8 cellular contexts compared by ENCODE assay signal in genomic region chr12:1594045-1594294, GRCh38. TPM values are rescaled to one million over a fixed set of nuclear protein-coding genes. Genes with fewer than 3 reads are reported as not detected.
A peak's percentile ranks its signal among the peaks of the same experiment; 100 is the strongest.
DNase-seq lines count a peak whose midpoint lies in the region; ATAC-seq and TF ChIP-seq lines count a peak whose summit lies in the region.

No MANE protein-coding gene starts in this region.

- peak; percentile 40 for ATAC-seq in HG03196 (IDR thresholded peaks at IDR 0.05; ENCODE audit: unreplicated experiment)
- peak; percentile 52 for ATAC-seq in left lung
- peak; percentile 51 for ATAC-seq in thoracic aorta (ENCODE audit: insufficient number of reproducible peaks, low FRiP score, low read depth)

- H3K27me3 ChIP-seq in PC-9 (ENCODE audit: insufficient read depth, low read depth): no peaks in the 10 kb centered on the region
- H3K27me3 ChIP-seq in left lung: no peaks in the 10 kb centered on the region
- H3K27me3 ChIP-seq in thoracic aorta (replicated peaks; ENCODE audit: insufficient read depth): no peaks in the 10 kb centered on the region

- POLR2A ChIA-PET in PC-9 (lab: Charles Lee; ENCODE audit: unreplicated experiment): no interaction called here

- H3K4me3 ChIP-seq in PC-9 (peak overlapping the region; percentile 89), cardiac fibroblast (replicated peaks in 1 of 2; ENCODE audit: low read depth in 2 of 2, low read length in 2 of 2) (peak overlapping the region; percentile 66 to 71), left lung (peak overlapping the region; percentile 73 to 81), thoracic aorta (peak overlapping the region; percentile 83)

- DNase-seq in DMS53 (lab: John Stamatoyannopoulos, UW) (peak; percentile 96), GM19240 (ENCODE audit: insufficient read length, low spot score) (peak; percentile 21), PC-9 (peak; percentile 51 to 78), cardiac fibroblast (ENCODE audit: low read depth in 2 of 2) (peak; percentile 59 to 80), left lung (peak in 1 of 2 donors; percentile 74), thoracic aorta (ENCODE audit: low spot score) (no peak), mesenteric fat pad (ENCODE audit: low spot score) (no peak)

- H3K79me2 ChIP-seq in PC-9 (ENCODE audit: low read depth): peaks cover 44% of the 10 kb centered on the region

- H3K27ac ChIP-seq in PC-9 (0 out of 2 replicates have a peak overlapping the region, but pooled peaks have one; percentile 20), left lung (peak overlapping the region; percentile 96 to 97), thoracic aorta (peak overlapping the region; percentile 65 to 75)

- H3K36me3 ChIP-seq in PC-9 (ENCODE audit: low read depth) (no peaks in the 10 kb centered on the region), left lung (no peaks in the 10 kb centered on the region), thoracic aorta (no peaks in the 10 kb centered on the region)

- peak overlapping the region; percentile 90 for H3K4me2 ChIP-seq in PC-9

- CTCF ChIA-PET in PC-9 (lab: Charles Lee): no interaction called here

- TF ChIP-seq CTCF in PC-9 (conservative IDR thresholded peaks at IDR 0.05) (no peak), cardiac fibroblast (IDR thresholded peaks at IDR 0.05; ENCODE audit: low read depth, low read length) (no peak), left lung (IDR thresholded peaks at IDR 0.05) (no peak), thoracic aorta (IDR thresholded peaks at IDR 0.05) (no peak)

- H2AFZ ChIP-seq in PC-9: peak overlapping the region; percentile 90

- no TSS peak for BruUV-seq in PC-9 (replicated peaks; lab: Mats Ljungman, UMichigan)

- intact Hi-C loops in PC-9 (cut with micrococcal nuclease; ENCODE audit: unreplicated experiment): loop anchor here (5.0 kb wide), 2 partner anchors 842 to 1147 kb away; partner anchors contain the start of gene WNK1
- intact Hi-C loops in left lung (cut with DNase I): no loop called here

- H3K9me2 ChIP-seq in PC-9 (ENCODE audit: insufficient read depth): no peaks in the 10 kb centered on the region

- H3F3A ChIP-seq in PC-9 (ENCODE audit: insufficient read depth, low read depth): peaks cover 25% of the 10 kb centered on the region

- H3K4me1 ChIP-seq in PC-9 (replicated peaks; ENCODE audit: insufficient read depth) (peaks cover 44% of the 10 kb centered on the region), left lung (peaks cover 22 to 58% of the 10 kb centered on the region in 2 donors), thoracic aorta (ENCODE audit: control insufficient read depth in 1 of 2, low read depth in 2 of 2) (peaks cover 26 to 43% of the 10 kb centered on the region in 2 donors)

- H3K9me3 ChIP-seq in PC-9 (ENCODE audit: insufficient read depth, low read depth) (no peaks in the 10 kb centered on the region), left lung (no peaks in the 10 kb centered on the region), thoracic aorta (no peaks in the 10 kb centered on the region)

- H4K20me1 ChIP-seq in PC-9 (ENCODE audit: insufficient read depth): peaks cover 38% of the 10 kb centered on the region

RNA-seq across cellular contexts. Expression of gene FBXL14, which starts 0.4 kb away (rescaled TPM):
- total RNA-seq in PC-9 (2021) (16.3 and 21.1 TPM in 2 replicates), left lung (10 to 100 TPM; 11.5 to 15.5 TPM), thoracic aorta (10 to 100 TPM; 15.0 to 17.0 TPM), mesenteric fat pad (8.4 TPM)

RNA-seq across cellular contexts. Expression of gene WNT5B, which starts 35.1 kb away (rescaled TPM):
- total RNA-seq in PC-9 (2021) (33.1 and 50.2 TPM in 2 replicates), left lung (1 to 10 TPM; 3.3 to 4.5 TPM), thoracic aorta (1 to 10 TPM; 2.3 to 3.1 TPM), mesenteric fat pad (2.3 TPM)

Comparison
In these comparisons a context has a peak if more than half of its experiments do, and no peak if none do; other contexts are left out.
1. DNase-seq: peak in DMS53 (single experiment), GM19240 (single experiment), PC-9 (2 of 2) and cardiac fibroblast (2 of 2); none in thoracic aorta (single experiment) and mesenteric fat pad (single experiment).
2. H3K27ac ChIP-seq: peak in every context shown above with its lines; median percentile 96 in left lung; 70 in thoracic aorta; 20 in PC-9.
3. Peak in every context shown above with its lines, with median percentiles within 50 percentile points of each other: ATAC-seq and H3K4me3 ChIP-seq.